In the genomic region with DNA sequence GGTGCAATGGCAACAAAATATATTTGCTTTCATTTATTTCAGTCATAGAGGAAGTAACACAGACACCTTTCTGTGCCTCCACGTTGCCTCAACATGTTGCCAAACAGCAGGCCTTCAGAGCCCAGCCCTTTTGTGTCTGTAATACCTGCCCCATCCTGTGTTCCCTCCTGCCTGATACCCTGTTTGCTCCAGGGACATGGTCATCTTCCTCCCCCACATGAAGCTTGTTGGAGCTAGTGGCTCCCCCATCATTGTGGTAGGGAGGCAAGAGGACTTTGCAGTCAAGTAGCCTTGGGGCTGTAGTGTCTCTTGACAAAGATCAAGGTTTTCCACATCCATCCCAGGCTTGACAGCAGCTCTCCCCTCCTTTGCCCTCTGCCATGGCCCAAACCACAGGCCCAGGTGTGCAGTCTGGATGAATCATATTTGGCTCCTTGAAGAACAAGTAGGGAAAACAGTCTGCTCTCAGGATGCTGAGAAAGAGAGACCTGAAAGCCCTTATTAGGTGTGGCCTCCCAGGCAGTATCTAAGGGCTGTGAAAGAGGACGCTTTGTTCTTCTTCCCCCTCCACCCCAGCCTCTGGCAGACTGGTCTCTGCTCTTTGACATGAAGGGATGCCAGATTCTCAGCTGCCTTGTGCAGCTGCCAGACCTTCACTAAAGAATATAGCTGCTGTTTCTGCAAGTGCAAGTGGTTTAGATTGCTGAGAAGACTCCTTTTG, we compare ENCODE assay signal across 17 cellular contexts.
A peak's percentile ranks its signal among the peaks of the same experiment; 100 is the strongest.
DNase-seq lines count a peak whose midpoint lies in the region; ATAC-seq and TF ChIP-seq lines count a peak whose summit lies in the region.
"Had no signal": no experiment of that assay in that cellular context is flagged by ENCODE, and none has a peak within 500 bp of the region (broad histone marks: within the 10 kb centered on the region; RNA-seq: fewer than 3 reads in every experiment).

No MANE protein-coding gene starts in this region.

- H3K9me3 Mint-ChIP-seq in HFFc6 = no peaks in the 10 kb centered on the region

- H3K4me3 ChIP-seq in lower lobe of right lung = no peak overlapping the region
- H3K4me3 ChIP-seq: K562, tibial artery had no signal

- no peaks in the 10 kb centered on the region for H3K36me3 ChIP-seq in lower lobe of right lung
- H3K36me3 ChIP-seq: tibial artery had no signal

- no peaks in the 10 kb centered on the region for H3K36me3 Mint-ChIP-seq in HFFc6 (ENCODE audit: low read depth)

- intact Hi-C loops in left cardiac atrium (cut with DNase I) = loop anchor here in 1 of 2 donors (10.0 kb wide), 1 partner anchor 235 kb away; no protein-coding TSS in a partner anchor
- intact Hi-C loops in sciatic nerve (cut with DNase I) = no loop called here
- intact Hi-C loops in lower lobe of right lung (cut with DNase I) = no loop called here

- no peak overlapping the region for H3K27ac ChIP-seq in lower lobe of right lung

- H3K27me3 ChIP-seq in lower lobe of right lung (ENCODE audit: low read depth) = no peaks in the 10 kb centered on the region
- H3K27me3 ChIP-seq: tibial artery had no signal

- TF ChIP-seq CTCF in lower lobe of right lung (IDR thresholded peaks at IDR 0.05) (no peak), HFFc6 (IDR thresholded peaks at IDR 0.05) (no peak)

- H3K4me1 ChIP-seq in lower lobe of right lung = no peaks in the 10 kb centered on the region

- H3K4me3 Mint-ChIP-seq in HFFc6 = no peak overlapping the region
- H3K4me3 Mint-ChIP-seq: activated T-helper 17 cell treated with anti-CD3 and anti-CD28 coated beads, Interleukin-2, amount 50 U/mL, for 72 hours had no signal

- peaks cover 8% of the 10 kb centered on the region; the same call in 1 of the 2 replicates for H3K27me3 Mint-ChIP-seq in HFFc6 (ENCODE audit: insufficient read depth)

- H3K27ac Mint-ChIP-seq in HFFc6 = no peak overlapping the region
- H3K27ac Mint-ChIP-seq: activated T-helper 17 cell treated with anti-CD3 and anti-CD28 coated beads, Interleukin-2, amount 50 U/mL, for 72 hours had no signal

- peak; percentile 46 for DNase-seq in DMS79 treated with DMSO at 0.1 percent for 48 hours (lab: John Stamatoyannopoulos, UW)
- DNase-seq in astrocyte of the hippocampus (ENCODE audit: low read depth, low spot score) = peak; percentile 35
- peak; percentile 40 for DNase-seq in left cardiac atrium
- DNase-seq in sciatic nerve (ENCODE audit: low spot score) = no peak
- no peak for DNase-seq in lower lobe of right lung
- no peak for DNase-seq in HFFc6
- DNase-seq in NK-92 (lab: John Stamatoyannopoulos, UW; ENCODE audit: unreplicated experiment) = no peak
- DNase-seq: activated CD4-positive, alpha-beta T cell treated with anti-CD3 and anti-CD28 coated beads, Interleukin-2, amount 50 U/mL, for 48 hours; amniotic stem cell; glutamatergic neuron; NCI-H1417; NCI-H526 treated with DMSO at 0.1 percent for 48 hours; stimulated activated CD4-positive, alpha-beta T cell treated with anti-CD3 and anti-CD28 coated beads, Interleukin-12 subunit alpha, Interleukin-12 subunit beta, amount 100 ng/mL, for 4 hours; tibial artery had no signal

- H3K4me1 Mint-ChIP-seq in HFFc6 (ENCODE audit: low read depth) = no peaks in the 10 kb centered on the region
- H3K4me1 Mint-ChIP-seq: activated T-helper 17 cell treated with anti-CD3 and anti-CD28 coated beads, Interleukin-2, amount 50 U/mL, for 72 hours had no signal

- peak; percentile 85 to 89 for ATAC-seq in left cardiac atrium
- ATAC-seq in sciatic nerve = peak; percentile 94
- ATAC-seq in GM21526 (IDR thresholded peaks at IDR 0.05; ENCODE audit: low FRiP score, unreplicated experiment) = no peak
- no peak for ATAC-seq in lower lobe of right lung
- ATAC-seq: activated T-helper 17 cell treated with anti-CD3 and anti-CD28 coated beads, Interleukin-2, amount 50 U/mL, for 72 hours; K562 had no signal

- no peaks in the 10 kb centered on the region for H3K9me3 ChIP-seq in lower lobe of right lung
- H3K9me3 ChIP-seq: tibial artery had no signal

Comparison
In these comparisons a context has a peak if more than half of its experiments do, and no peak if none do; other contexts are left out.
1. DNase-seq: peak in DMS79 treated with DMSO at 0.1 percent for 48 hours (single experiment), astrocyte of the hippocampus (single experiment) and left cardiac atrium (single experiment); none in sciatic nerve (single experiment), lower lobe of right lung (single experiment), HFFc6 (single experiment) and NK-92 (single experiment).
2. ATAC-seq: peak in left cardiac atrium (2 of 2) and sciatic nerve (single experiment); none in GM21526 (single experiment) and lower lobe of right lung (0 of 2).